In the genomic region with DNA sequence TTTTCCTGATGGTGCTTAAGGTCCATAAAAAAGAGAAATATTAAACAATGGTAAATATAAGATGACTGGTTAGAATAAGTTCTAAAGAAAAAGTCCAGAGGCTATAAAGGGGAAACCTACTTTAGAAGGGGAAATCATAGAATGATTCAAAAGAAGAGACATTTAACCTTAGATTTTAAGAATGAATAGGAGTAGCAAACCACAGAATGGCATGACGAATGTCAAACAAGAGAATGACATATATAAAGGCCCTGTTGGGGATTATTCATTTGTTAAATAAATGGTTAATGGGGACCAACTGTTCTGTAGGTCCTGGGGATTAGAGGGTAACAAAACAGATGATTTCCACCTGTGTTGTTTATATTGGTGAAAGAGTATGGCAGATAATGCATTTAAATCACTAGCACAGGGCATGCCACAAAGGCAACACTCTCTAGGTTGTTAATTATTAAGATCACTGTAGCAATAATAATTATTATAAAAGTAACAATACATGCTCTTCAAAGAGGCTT, we compare ENCODE assay signal across 28 cellular contexts.
"Had no signal": no experiment of that assay in that cellular context is flagged by ENCODE, and none has a peak within 500 bp of the region (broad histone marks: within the 10 kb centered on the region; RNA-seq: fewer than 3 reads in every experiment).

No MANE protein-coding gene starts in this region.

- H3K27ac ChIP-seq: body of pancreas, esophagus muscularis mucosa, foreskin keratinocyte, gastrocnemius medialis, heart right ventricle, hepatocyte had no signal

- H3K79me2 ChIP-seq: hepatocyte had no signal

- DNase-seq: activated CD4-positive, alpha-beta T cell treated with anti-CD3 and anti-CD28 coated beads for 1 hour; activated CD4-positive, alpha-beta T cell treated with anti-CD3 and anti-CD28 coated beads for 4 hours; activated CD4-positive, alpha-beta T cell treated with anti-CD3 and anti-CD28 coated beads, Interleukin-2, amount 50 U/mL, for 1 hour; activated CD4-positive, alpha-beta T cell treated with anti-CD3 and anti-CD28 coated beads, Interleukin-2, amount 50 U/mL, for 48 hours; activated CD8-positive, alpha-beta memory T cell treated with anti-CD3 and anti-CD28 coated beads for 24 hours; activated CD8-positive, alpha-beta T cell treated with anti-CD3 and anti-CD28 coated beads for 36 hours; activated effector memory CD4-positive, alpha-beta T cell treated with Interleukin-2 at 50 U/mL for 16 hours; activated gamma-delta T cell treated with Interleukin-2 at 50 U/mL for 16 hours; activated naive CD4-positive, alpha-beta T cell treated with anti-CD3 and anti-CD28 coated beads, Interleukin-2, amount 50 U/mL, for 16 hours; activated naive CD4-positive, alpha-beta T cell treated with Interleukin-2 at 50 U/mL for 16 hours; activated T-cell treated with anti-CD3 and anti-CD28 coated beads, Interleukin-2, amount 50 U/mL, for 4 hours; amygdala; aorta; body of pancreas; caudate nucleus; cortex of kidney; dermis blood vessel endothelial cell; effector CD4-positive, alpha-beta T cell; effector memory CD8-positive, alpha-beta T cell; erythroblast; foreskin keratinocyte; gastrocnemius medialis; heart right ventricle; T-helper 2 cell had no signal

- H3K4me2 ChIP-seq: hepatocyte had no signal

- H3K27me3 ChIP-seq: esophagus muscularis mucosa, foreskin keratinocyte, gastrocnemius medialis, heart right ventricle, hepatocyte had no signal

- H3K4me3 ChIP-seq: body of pancreas, esophagus muscularis mucosa, gastrocnemius medialis, heart right ventricle, hepatocyte had no signal

- H3K9me3 ChIP-seq: body of pancreas, esophagus muscularis mucosa, gastrocnemius medialis, heart right ventricle had no signal

- FAIRE-seq: colon had no signal

- H3K4me1 ChIP-seq: body of pancreas, esophagus muscularis mucosa, gastrocnemius medialis, heart right ventricle had no signal

- ATAC-seq: activated CD8-positive, alpha-beta T cell treated with anti-CD3 and anti-CD28 coated beads for 36 hours; activated T-cell treated with anti-CD3 and anti-CD28 coated beads, Interleukin-2, amount 50 U/mL, for 4 hours; activated T-helper 17 cell treated with anti-CD3 and anti-CD28 coated beads, Interleukin-2, amount 50 U/mL, for 72 hours; body of pancreas; effector memory CD8-positive, alpha-beta T cell; foreskin keratinocyte; gastrocnemius medialis; heart right ventricle had no signal

- H3K36me3 ChIP-seq: esophagus muscularis mucosa, gastrocnemius medialis, heart right ventricle had no signal

- H2AFZ ChIP-seq: hepatocyte had no signal
